Comparison of ENCODE assay signal across 28 cellular contexts in the genomic region with DNA sequence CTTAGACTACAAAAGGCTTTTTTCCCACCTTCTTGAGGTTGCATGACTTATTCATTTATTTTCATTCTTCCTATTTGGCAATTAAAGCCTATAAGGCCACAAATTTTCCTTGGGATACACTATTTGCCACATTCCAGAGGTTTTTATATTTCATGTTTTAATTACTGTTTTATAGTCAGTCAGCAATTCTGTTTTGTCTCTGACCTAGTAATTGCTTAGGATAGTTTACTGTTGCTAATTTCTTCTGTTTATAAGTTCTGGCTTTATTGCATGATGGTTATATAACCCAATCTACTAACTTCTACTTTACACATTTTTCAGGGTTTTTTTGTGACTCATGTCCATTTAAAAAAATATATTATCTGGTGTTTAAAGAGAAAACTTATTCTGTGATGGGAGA. TPM values are rescaled to one million over a fixed set of nuclear protein-coding genes. Genes with fewer than 3 reads are reported as not detected.
DNase-seq lines count a peak whose midpoint lies in the region; ATAC-seq, FAIRE-seq and TF ChIP-seq lines count a peak whose summit lies in the region.
"Had no signal": no experiment of that assay in that cellular context is flagged by ENCODE, and none has a peak within 500 bp of the region (broad histone marks: within the 10 kb centered on the region; RNA-seq: fewer than 3 reads in every experiment).

No MANE protein-coding gene starts in this region.

- H2AFZ ChIP-seq in ACC112 (ENCODE audit: low read length, unreplicated experiment) (no peak overlapping the region), IMR-90 (replicated peaks; ENCODE audit: low read length, poor library complexity) (no peak overlapping the region), astrocyte (ENCODE audit: low read depth, low read length) (no peak overlapping the region)
- H2AFZ ChIP-seq: PC-9 had no signal

- H3K4me3 Mint-ChIP-seq in astrocyte (ENCODE audit: unreplicated experiment), result no peak overlapping the region
- H3K4me3 Mint-ChIP-seq in CD8-positive, alpha-beta memory T cell, result peak overlapping the region in 2 of 7 donors; percentile 62 to 65

- BruUV-seq in IMR-90 (replicated peaks; lab: Mats Ljungman, UMichigan), result no TSS peak

- DNase-seq in IMR-90, result no peak
- DNase-seq in astrocyte (ENCODE audit: low read depth), result no peak
- no peak for DNase-seq in CD8-positive, alpha-beta memory T cell
- no peak for DNase-seq in stimulated activated naive CD4-positive, alpha-beta T cell (lab: John Stamatoyannopoulos, UW)
- no peak for DNase-seq in foreskin fibroblast
- no peak for DNase-seq in GM19240 (ENCODE audit: insufficient read length, low spot score)
- DNase-seq: 8988T; CD4-positive, alpha-beta T cell; COR-L47; Kasumi-1; MV-4-11; NCI-H1105 treated with DMSO at 0.1 percent for 48 hours; NCI-H146; NCI-H2029; NCI-H446; NCI-H524 treated with DMSO at 0.1 percent for 48 hours; NCI-H774; PC-9; Right ventricle myocardium superior had no signal

- intact Hi-C loops in IMR-90 (cut with micrococcal nuclease), result no loop called here

- no peak for ATAC-seq in IMR-90 (ENCODE audit: low read depth)
- ATAC-seq in gastroesophageal sphincter, result no peak

- H2BK120ac ChIP-seq in IMR-90 (ENCODE audit: low read depth, low read length), result no peak overlapping the region

- no peak overlapping the region for H4K91ac ChIP-seq in IMR-90 (ENCODE audit: insufficient read depth, low read depth, low read length)

- H4K8ac ChIP-seq in IMR-90 (ENCODE audit: low read depth in 2 of 2, low read length in 2 of 2), result no peak overlapping the region; a peak in 1 of 4 replicates

- H2BK15ac ChIP-seq in IMR-90 (ENCODE audit: low read depth, low read length), result no peak overlapping the region

- TF ChIP-seq POLR2A in IMR-90 (IDR thresholded peaks at IDR 0.05; ENCODE audit: low read depth, low read length) (no peak), gastroesophageal sphincter (IDR thresholded peaks at IDR 0.05) (no peak)

- no peak overlapping the region for H3K4ac ChIP-seq in IMR-90 (ENCODE audit: low read depth, low read length)

- dilution Hi-C loops in IMR-90 (cut with HindIII; ENCODE audit: low sequenced_read_pairs, unreplicated experiment), result no loop called here

- H3K79me2 ChIP-seq in ACC112 (ENCODE audit: control insufficient read depth, insufficient read depth, low read length, unreplicated experiment) (peaks cover 48% of the 10 kb centered on the region), astrocyte (ENCODE audit: insufficient read depth, low read length) (peaks cover 35% of the 10 kb centered on the region)

- H3K36me3 ChIP-seq in ACC112 (ENCODE audit: insufficient read depth, low read length) (peaks cover 31% of the 10 kb centered on the region), IMR-90 (ENCODE audit: control insufficient read depth, insufficient read depth, low read length) (peaks cover 22% of the 10 kb centered on the region), astrocyte (ENCODE audit: insufficient read depth, low read length) (peaks cover 10% of the 10 kb centered on the region), gastroesophageal sphincter (peaks cover 0 to 33% of the 10 kb centered on the region in 2 donors)
- no peaks in the 10 kb centered on the region for H3K36me3 ChIP-seq in CD8-positive, alpha-beta memory T cell (ENCODE audit: insufficient read depth, low read length)

- H3K9ac ChIP-seq in IMR-90 (ENCODE audit: low read depth, low read length) (no peak overlapping the region), astrocyte (ENCODE audit: low read length) (no peak overlapping the region)
- H3K9ac ChIP-seq: BLaER1 had no signal

- peaks cover 4% of the 10 kb centered on the region; the same call in 1 of the 2 replicates for H4K20me1 ChIP-seq in IMR-90 (ENCODE audit: insufficient read depth, low read length)
- peaks cover 4% of the 10 kb centered on the region for H4K20me1 ChIP-seq in astrocyte (ENCODE audit: insufficient read depth, low read length)

- H3K4me1 ChIP-seq in ACC112 (ENCODE audit: control insufficient read depth, insufficient read depth, low read length, unreplicated experiment) (peaks cover 14% of the 10 kb centered on the region), IMR-90 (ENCODE audit: control insufficient read depth, insufficient read depth, low read length) (peaks cover 6% of the 10 kb centered on the region), astrocyte (ENCODE audit: insufficient read depth, low read length) (peaks cover 12% of the 10 kb centered on the region), gastroesophageal sphincter (peaks cover 0 to 29% (median 16%) of the 10 kb centered on the region in 3 donors)
- peaks cover 9% of the 10 kb centered on the region for H3K4me1 ChIP-seq in CD8-positive, alpha-beta memory T cell (ENCODE audit: insufficient read depth, low read length)

- 0 out of 2 replicates have a peak, but pooled peaks cover 3% of the 10 kb centered on the region for H3K9me1 ChIP-seq in IMR-90 (ENCODE audit: insufficient read depth, low read length)

- peak overlapping the region; percentile 92 for H2BK5ac ChIP-seq in IMR-90 (ENCODE audit: low read depth, low read length, poor library complexity, severe bottlenecking)

- H3K4me1 Mint-ChIP-seq in astrocyte (ENCODE audit: low read depth, unreplicated experiment), result peaks cover 17% of the 10 kb centered on the region
- peaks cover 18 to 41% (median 32%) of the 10 kb centered on the region in 3 donors for H3K4me1 Mint-ChIP-seq in CD8-positive, alpha-beta memory T cell

- no peak for TF ChIP-seq EP300 in gastroesophageal sphincter (IDR thresholded peaks at IDR 0.05)

- H3K4me3 ChIP-seq in ACC112 (ENCODE audit: low read depth, low read length), result peak overlapping the region; percentile 89; the same call in 1 of the 2 replicates
- H3K4me3 ChIP-seq in IMR-90 (ENCODE audit: insufficient read depth, low read depth, low read length), result no peak overlapping the region
- H3K4me3 ChIP-seq in astrocyte (ENCODE audit: insufficient read depth, low read depth, low read length), result peak overlapping the region; percentile 17
- H3K4me3 ChIP-seq in gastroesophageal sphincter, result no peak overlapping the region
- H3K4me3 ChIP-seq in CD8-positive, alpha-beta memory T cell (ENCODE audit: low read length), result no peak overlapping the region
- peak overlapping the region in 1 of 2 donors; percentile 18 for H3K4me3 ChIP-seq in foreskin fibroblast (ENCODE audit: low read depth in 1 of 2, low read length in 2 of 2)
- H3K4me3 ChIP-seq: BLaER1, PC-9, SJSA1 had no signal

- CTCF ChIA-PET in IMR-90 (lab: Yijun Ruan, JAX), result interaction anchor here (0.7 kb wide), 1 partner anchor 34 kb away, joined by 3 read pairs; no protein-coding TSS in a partner anchor
- CTCF ChIA-PET in CD8-positive, alpha-beta memory T cell (lab: Charles Lee), result no interaction called here

- no peak overlapping the region for H2AK5ac ChIP-seq in IMR-90 (ENCODE audit: low read depth, low read length)

- TF ChIP-seq RAD21 in IMR-90 (IDR thresholded peaks at IDR 0.05; ENCODE audit: low read length), result no peak

- no peaks in the 10 kb centered on the region for H3K27me3 ChIP-seq in ACC112 (ENCODE audit: insufficient read depth, low read length)
- no peaks in the 10 kb centered on the region for H3K27me3 ChIP-seq in IMR-90 (ENCODE audit: control insufficient read depth, insufficient read depth, low read length)
- no peaks in the 10 kb centered on the region for H3K27me3 ChIP-seq in astrocyte (ENCODE audit: insufficient read depth, low read length)
- H3K27me3 ChIP-seq in gastroesophageal sphincter, result no peaks in the 10 kb centered on the region
- no peaks in the 10 kb centered on the region for H3K27me3 ChIP-seq in CD8-positive, alpha-beta memory T cell (ENCODE audit: insufficient read depth, low read length, poor library complexity, severe bottlenecking)
- H3K27me3 ChIP-seq: BLaER1, SJSA1 had no signal

- no peak overlapping the region for H3K56ac ChIP-seq in IMR-90 (ENCODE audit: extremely low read depth, insufficient read depth, low read length)

- peaks cover 10% of the 10 kb centered on the region for H3K9me3 Mint-ChIP-seq in astrocyte (ENCODE audit: unreplicated experiment)
- H3K9me3 Mint-ChIP-seq in CD8-positive, alpha-beta memory T cell, result peaks cover 0 to 3% (median 0%) of the 10 kb centered on the region in 5 donors
- H3K9me3 Mint-ChIP-seq: CD4-positive, alpha-beta T cell had no signal

- H3K27ac ChIP-seq in ACC112 (ENCODE audit: low read depth, low read length) (peak overlapping the region; percentile 77), IMR-90 (ENCODE audit: insufficient read depth, low read length) (no peak overlapping the region; the same call in 1 of the 2 replicates), astrocyte (ENCODE audit: low read depth, low read length) (peak overlapping the region; percentile 52), gastroesophageal sphincter (peak overlapping the region in 3 of 4 donors; percentile 44 to 89 (median 66))
- no peak overlapping the region for H3K27ac ChIP-seq in CD8-positive, alpha-beta memory T cell (ENCODE audit: low read depth, low read length)
- H3K27ac ChIP-seq: BLaER1, HL-60, PC-9 had no signal

- no peak overlapping the region for H3K18ac ChIP-seq in IMR-90 (ENCODE audit: low read depth, low read length)

- H3K36me3 Mint-ChIP-seq in astrocyte (ENCODE audit: low read depth, unreplicated experiment), result peaks cover 24% of the 10 kb centered on the region
- peaks cover 11 to 32% (median 18%) of the 10 kb centered on the region in 3 donors for H3K36me3 Mint-ChIP-seq in CD8-positive, alpha-beta memory T cell

- peaks cover under 1% of the 10 kb centered on the region for H3K27me3 Mint-ChIP-seq in astrocyte (ENCODE audit: low read depth, unreplicated experiment)
- H3K27me3 Mint-ChIP-seq in CD8-positive, alpha-beta memory T cell, result no peaks in the 10 kb centered on the region
- H3K27me3 Mint-ChIP-seq: CD4-positive, alpha-beta T cell had no signal

- H3K4me2 ChIP-seq in IMR-90 (ENCODE audit: low read depth, low read length), result peak overlapping the region; percentile 7; the same call in 1 of the 2 replicates
- H3K4me2 ChIP-seq in astrocyte (ENCODE audit: low read length), result peak overlapping the region; percentile 91
- H3K4me2 ChIP-seq: PC-9 had no signal

- TF ChIP-seq CTCF in IMR-90 (conservative IDR thresholded peaks at IDR 0.05; ENCODE audit: low read depth, low read length) (no peak), astrocyte (IDR thresholded peaks at IDR 0.05; ENCODE audit: insufficient read depth, low read depth, low read length) (no peak), gastroesophageal sphincter (IDR thresholded peaks at IDR 0.05) (no peak), foreskin fibroblast (IDR thresholded peaks at IDR 0.05; ENCODE audit: low read depth, low read length) (no peak)

- no peak overlapping the region for H3K14ac ChIP-seq in IMR-90 (replicated peaks; ENCODE audit: low read depth, low read length)

- H3K9me3 ChIP-seq in IMR-90 (ENCODE audit: control insufficient read depth, insufficient read depth, low read length) (peaks cover 3% of the 10 kb centered on the region; the same call in 1 of the 2 replicates), astrocyte (ENCODE audit: insufficient read depth, low read depth, low read length) (no peaks in the 10 kb centered on the region), gastroesophageal sphincter (peaks cover 0 to 6% (median 0%) of the 10 kb centered on the region in 3 donors)
- no peaks in the 10 kb centered on the region for H3K9me3 ChIP-seq in CD8-positive, alpha-beta memory T cell (ENCODE audit: low read length)

- no peak overlapping the region for H2AK9ac ChIP-seq in IMR-90 (replicated peaks; ENCODE audit: low read depth, low read length, poor library complexity)

- in situ Hi-C loops in IMR-90 (cut with MboI; ENCODE audit: low sequenced_read_pairs), result no loop called here

- FAIRE-seq in astrocyte (lab: Jason Lieb, UNC), result no peak
- FAIRE-seq: G401.6, H1 had no signal

- H3K23ac ChIP-seq in IMR-90 (ENCODE audit: low read depth, low read length), result no peak overlapping the region

- peak overlapping the region; percentile 85 for H2BK20ac ChIP-seq in IMR-90 (ENCODE audit: low read depth, low read length)

- no peak overlapping the region for H3K27ac Mint-ChIP-seq in astrocyte (ENCODE audit: unreplicated experiment)
- H3K27ac Mint-ChIP-seq in CD8-positive, alpha-beta memory T cell, result peak overlapping the region in 2 of 8 donors; percentile 50 to 65
- H3K27ac Mint-ChIP-seq: CD4-positive, alpha-beta T cell had no signal

- POLR2A ChIA-PET in IMR-90 (lab: Charles Lee; ENCODE audit: unreplicated experiment), result no interaction called here
- POLR2A ChIA-PET in CD8-positive, alpha-beta memory T cell (lab: Charles Lee), result no interaction called here

- no peak overlapping the region for H4K5ac ChIP-seq in IMR-90 (ENCODE audit: low read depth, low read length)

- H3K79me1 ChIP-seq in IMR-90 (ENCODE audit: low read depth in 1 of 2, low read length in 2 of 2), result peaks cover 16 to 55% of the 10 kb centered on the region in 2 experiments

RNA-seq across cellular contexts. Expression of a gene that starts 2.5 kb away (rescaled TPM):
- total RNA-seq in IMR-90 (2012; rRNA removed) (8.8 and 11.7 TPM in 2 replicates), astrocyte (10.9 and 12.4 TPM in 2 replicates), gastroesophageal sphincter (10 to 100 TPM; 11.0 to 23.0 (median 14.6) TPM)
- polyA plus RNA-seq in IMR-90 (2012; rRNA removed), result 5.9 and 7.5 TPM in 2 replicates
- 1.3 and 1.5 TPM in 2 replicates for polyA plus RNA-seq in IMR-90 (2012; cell fraction: cytosol; rRNA removed)
- polyA plus RNA-seq in IMR-90 (2012; cell fraction: nucleus; rRNA removed; ENCODE audit: low replicate concordance), result 4.9 and 13.4 TPM in 2 replicates
- 1 to 10 TPM; 9.2 to 9.4 TPM for total RNA-seq in CD8-positive, alpha-beta memory T cell
- polyA plus RNA-seq in CD8-positive, alpha-beta memory T cell, result 8.2 TPM

RNA-seq across cellular contexts. Expression of a gene that starts 17.7 kb away (rescaled TPM):
- total RNA-seq in IMR-90 (2012; rRNA removed) (not detected in 2 replicates), astrocyte (not detected in 2 replicates), gastroesophageal sphincter (not detected)
- polyA plus RNA-seq in IMR-90 (2012; rRNA removed), result not detected in 2 replicates
- polyA plus RNA-seq in IMR-90 (2012; cell fraction: cytosol; rRNA removed), result not detected in 2 replicates
- polyA plus RNA-seq in IMR-90 (2012; cell fraction: nucleus; rRNA removed; ENCODE audit: low replicate concordance), result 0.03 TPM in 1 of 2 replicates, not detected in the other
- not detected for total RNA-seq in CD8-positive, alpha-beta memory T cell
- polyA plus RNA-seq in CD8-positive, alpha-beta memory T cell, result not detected
- total RNA-seq: CD4-positive, alpha-beta T cell; H1; MCF 10A; PC-9; Right ventricle myocardium superior; RPMI7951; SJSA1 had no signal

RNA-seq across cellular contexts. Expression of a gene that starts 29.6 kb away (rescaled TPM):
- total RNA-seq in IMR-90 (2012; rRNA removed) (2.8 and 2.9 TPM in 2 replicates), astrocyte (2.8 and 2.9 TPM in 2 replicates), gastroesophageal sphincter (1 to 10 TPM; 2.2 to 7.6 (median 4.2) TPM)
- polyA plus RNA-seq in IMR-90 (2012; rRNA removed), result 0.46 and 0.89 TPM in 2 replicates
- polyA plus RNA-seq in IMR-90 (2012; cell fraction: cytosol; rRNA removed), result 0.15 and 0.84 TPM in 2 replicates
- 0.34 and 2.4 TPM in 2 replicates for polyA plus RNA-seq in IMR-90 (2012; cell fraction: nucleus; rRNA removed; ENCODE audit: low replicate concordance)
- total RNA-seq in CD8-positive, alpha-beta memory T cell, result 1 to 10 TPM; 3.1 TPM
- 1.5 TPM for polyA plus RNA-seq in CD8-positive, alpha-beta memory T cell

Comparison
In these comparisons a context has a peak if more than half of its experiments do, and no peak if none do; other contexts are left out.
1. H3K27ac ChIP-seq: peak in ACC112 (single experiment), astrocyte (single experiment) and gastroesophageal sphincter (3 of 4); none in IMR-90 (single experiment) and CD8-positive, alpha-beta memory T cell (single experiment).
2. H3K4me3 ChIP-seq: peak in ACC112 (single experiment) and astrocyte (single experiment); none in IMR-90 (single experiment), gastroesophageal sphincter (0 of 2) and CD8-positive, alpha-beta memory T cell (single experiment).